ENCODE assay signal across 13 cellular contexts in genomic region chr4:100841911-100842310, GRCh38.
"Had no signal": no experiment of that assay in that cellular context is flagged by ENCODE, and none has a peak within 500 bp of the region (broad histone marks: within the 10 kb centered on the region; RNA-seq: fewer than 3 reads in every experiment).

No MANE protein-coding gene starts in this region.

- H3K36me3 Mint-ChIP-seq: T-cell had no signal

- DNase-seq: activated CD4-positive, alpha-beta T cell treated with anti-CD3 and anti-CD28 coated beads, Interleukin-2, amount 50 U/mL, for 48 hours; activated effector memory CD4-positive, alpha-beta T cell treated with Interleukin-2 at 50 U/mL for 16 hours; activated naive CD4-positive, alpha-beta T cell treated with anti-CD3 and anti-CD28 coated beads, Interleukin-2, amount 50 U/mL, for 16 hours; body of pancreas; central memory CD4-positive, alpha-beta T cell; effector CD4-positive, alpha-beta T cell; hippocampal formation; kidney glomerular epithelial cell; SK-N-SH; stimulated activated CD4-positive, alpha-beta T cell treated with anti-CD3 and anti-CD28 coated beads, Interleukin-1b, Interleukin-23, amount 100 ng/mL, for 48 hours; T-cell; T-helper 9 cell; upper lobe of right lung had no signal

- H3K9me3 Mint-ChIP-seq: T-cell had no signal

- H3K4me1 Mint-ChIP-seq: T-cell had no signal

- H3K4me3 Mint-ChIP-seq: T-cell had no signal

- H3K27ac Mint-ChIP-seq: T-cell had no signal
